ENCODE assay signal across 1 cellular context in the genomic region with DNA sequence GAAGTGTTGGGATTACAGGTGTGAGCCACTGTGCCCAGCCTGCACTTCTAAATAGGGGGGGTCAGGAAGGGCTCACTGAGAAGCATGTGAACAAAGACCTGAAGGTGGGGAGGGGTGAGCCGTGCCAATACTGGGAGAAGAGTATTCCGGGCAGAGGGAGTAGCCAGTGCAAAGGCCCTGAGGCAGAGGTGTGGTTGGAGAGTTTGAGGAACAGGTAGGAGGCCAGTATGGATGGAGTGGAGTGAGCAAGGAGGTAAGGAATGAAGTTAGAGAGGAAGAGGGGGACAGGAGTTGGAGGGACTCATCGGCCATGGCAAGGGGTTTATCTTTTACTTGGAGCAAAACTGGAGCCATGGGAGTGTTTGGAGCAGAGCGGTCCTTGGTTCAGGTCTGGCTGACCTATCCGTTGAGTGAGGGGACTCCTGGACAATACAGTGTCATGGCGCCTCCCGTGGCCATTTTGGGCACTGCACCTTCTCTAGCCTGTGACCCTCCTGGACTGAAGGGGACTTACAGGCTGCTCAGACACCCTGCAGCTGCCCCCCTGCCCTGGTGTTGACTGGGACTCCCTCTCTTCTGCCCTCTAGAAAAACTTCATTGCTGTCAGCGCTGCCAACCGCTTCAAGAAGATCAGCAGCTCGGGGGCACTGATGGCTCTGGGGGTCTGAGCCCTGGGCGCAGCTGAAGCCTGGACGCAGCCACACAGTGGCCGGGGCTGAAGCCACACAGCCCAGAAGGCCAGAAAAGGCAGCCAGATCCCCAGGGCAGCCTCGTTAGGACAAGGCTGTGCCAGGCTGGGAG.
TF ChIP-seq lines count a peak whose summit lies in the region.

No MANE protein-coding gene starts in this region.

TF ChIP-seq in HepG2, 621 proteins besides CTCF, POLR2A, EP300 and RAD21 (continued from another document and continues in another):
- TF ChIP-seq, protein P1, sequence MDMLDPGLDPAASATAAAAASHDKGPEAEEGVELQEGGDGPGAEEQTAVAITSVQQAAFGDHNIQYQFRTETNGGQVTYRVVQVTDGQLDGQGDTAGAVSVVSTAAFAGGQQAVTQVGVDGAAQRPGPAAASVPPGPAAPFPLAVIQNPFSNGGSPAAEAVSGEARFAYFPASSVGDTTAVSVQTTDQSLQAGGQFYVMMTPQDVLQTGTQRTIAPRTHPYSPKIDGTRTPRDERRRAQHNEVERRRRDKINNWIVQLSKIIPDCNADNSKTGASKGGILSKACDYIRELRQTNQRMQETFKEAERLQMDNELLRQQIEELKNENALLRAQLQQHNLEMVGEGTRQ (IDR thresholded peaks at IDR 0.05; ENCODE audit: low read depth, low read length) = no peak
- TF ChIP-seq, protein P1 (CRISPR knock-in tag; IDR thresholded peaks at IDR 0.05; ENCODE audit: borderline replicate concordance) = no peak
- TF ChIP-seq ZSCAN30 (CRISPR knock-in tag; IDR thresholded peaks at IDR 0.05) (no peak), FOSL2 (CRISPR knock-in tag; IDR thresholded peaks at IDR 0.05) (0 out of 2 replicates have a peak, but pooled peaks have one; percentile 13), NR2F6 (IDR thresholded peaks at IDR 0.05) (no peak), NR2F6 (CRISPR knock-in tag; IDR thresholded peaks at IDR 0.05) (no peak), ZC3H13 (CRISPR knock-in tag; IDR thresholded peaks at IDR 0.05) (no peak), ARHGAP35 (CRISPR knock-in tag; IDR thresholded peaks at IDR 0.05; ENCODE audit: borderline replicate concordance) (no peak), SMC3 (IDR thresholded peaks at IDR 0.05; ENCODE audit: low read length) (peak; percentile 22; the same call in 1 of the 2 replicates), IRX3 (CRISPR knock-in tag; IDR thresholded peaks at IDR 0.05; ENCODE audit: borderline replicate concordance, low read depth) (no peak), TCF7L2 (IDR thresholded peaks at IDR 0.05; ENCODE audit: low read depth, low read length) (no peak), TRIM24 (CRISPR knock-in tag; IDR thresholded peaks at IDR 0.05) (no peak), RBM22 (optimal IDR thresholded peaks at IDR 0.05; ENCODE audit: low read length) (no peak), ZNF337 (CRISPR knock-in tag; IDR thresholded peaks at IDR 0.05; ENCODE audit: borderline replicate concordance, low read depth) (no peak), CHD4 (IDR thresholded peaks at IDR 0.05; ENCODE audit: borderline replicate concordance, low read length) (0 out of 2 replicates have a peak, but pooled peaks have one; percentile 24), XRCC5 (optimal IDR thresholded peaks at IDR 0.05; ENCODE audit: low read length) (peak; percentile 82)
- TF ChIP-seq, protein P2, sequence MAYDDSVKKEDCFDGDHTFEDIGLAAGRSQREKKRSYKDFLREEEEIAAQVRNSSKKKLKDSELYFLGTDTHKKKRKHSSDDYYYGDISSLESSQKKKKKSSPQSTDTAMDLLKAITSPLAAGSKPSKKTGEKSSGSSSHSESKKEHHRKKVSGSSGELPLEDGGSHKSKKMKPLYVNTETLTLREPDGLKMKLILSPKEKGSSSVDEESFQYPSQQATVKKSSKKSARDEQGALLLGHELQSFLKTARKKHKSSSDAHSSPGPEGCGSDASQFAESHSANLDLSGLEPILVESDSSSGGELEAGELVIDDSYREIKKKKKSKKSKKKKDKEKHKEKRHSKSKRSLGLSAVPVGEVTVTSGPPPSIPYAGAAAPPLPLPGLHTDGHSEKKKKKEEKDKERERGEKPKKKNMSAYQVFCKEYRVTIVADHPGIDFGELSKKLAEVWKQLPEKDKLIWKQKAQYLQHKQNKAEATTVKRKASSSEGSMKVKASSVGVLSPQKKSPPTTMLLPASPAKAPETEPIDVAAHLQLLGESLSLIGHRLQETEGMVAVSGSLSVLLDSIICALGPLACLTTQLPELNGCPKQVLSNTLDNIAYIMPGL (CRISPR knock-in tag; IDR thresholded peaks at IDR 0.05; ENCODE audit: borderline replicate concordance in 1 of 2, low read depth in 1 of 2) = peak; percentile 27 to 71; a peak in 1 of 4 replicates
- TF ChIP-seq, protein P3, sequence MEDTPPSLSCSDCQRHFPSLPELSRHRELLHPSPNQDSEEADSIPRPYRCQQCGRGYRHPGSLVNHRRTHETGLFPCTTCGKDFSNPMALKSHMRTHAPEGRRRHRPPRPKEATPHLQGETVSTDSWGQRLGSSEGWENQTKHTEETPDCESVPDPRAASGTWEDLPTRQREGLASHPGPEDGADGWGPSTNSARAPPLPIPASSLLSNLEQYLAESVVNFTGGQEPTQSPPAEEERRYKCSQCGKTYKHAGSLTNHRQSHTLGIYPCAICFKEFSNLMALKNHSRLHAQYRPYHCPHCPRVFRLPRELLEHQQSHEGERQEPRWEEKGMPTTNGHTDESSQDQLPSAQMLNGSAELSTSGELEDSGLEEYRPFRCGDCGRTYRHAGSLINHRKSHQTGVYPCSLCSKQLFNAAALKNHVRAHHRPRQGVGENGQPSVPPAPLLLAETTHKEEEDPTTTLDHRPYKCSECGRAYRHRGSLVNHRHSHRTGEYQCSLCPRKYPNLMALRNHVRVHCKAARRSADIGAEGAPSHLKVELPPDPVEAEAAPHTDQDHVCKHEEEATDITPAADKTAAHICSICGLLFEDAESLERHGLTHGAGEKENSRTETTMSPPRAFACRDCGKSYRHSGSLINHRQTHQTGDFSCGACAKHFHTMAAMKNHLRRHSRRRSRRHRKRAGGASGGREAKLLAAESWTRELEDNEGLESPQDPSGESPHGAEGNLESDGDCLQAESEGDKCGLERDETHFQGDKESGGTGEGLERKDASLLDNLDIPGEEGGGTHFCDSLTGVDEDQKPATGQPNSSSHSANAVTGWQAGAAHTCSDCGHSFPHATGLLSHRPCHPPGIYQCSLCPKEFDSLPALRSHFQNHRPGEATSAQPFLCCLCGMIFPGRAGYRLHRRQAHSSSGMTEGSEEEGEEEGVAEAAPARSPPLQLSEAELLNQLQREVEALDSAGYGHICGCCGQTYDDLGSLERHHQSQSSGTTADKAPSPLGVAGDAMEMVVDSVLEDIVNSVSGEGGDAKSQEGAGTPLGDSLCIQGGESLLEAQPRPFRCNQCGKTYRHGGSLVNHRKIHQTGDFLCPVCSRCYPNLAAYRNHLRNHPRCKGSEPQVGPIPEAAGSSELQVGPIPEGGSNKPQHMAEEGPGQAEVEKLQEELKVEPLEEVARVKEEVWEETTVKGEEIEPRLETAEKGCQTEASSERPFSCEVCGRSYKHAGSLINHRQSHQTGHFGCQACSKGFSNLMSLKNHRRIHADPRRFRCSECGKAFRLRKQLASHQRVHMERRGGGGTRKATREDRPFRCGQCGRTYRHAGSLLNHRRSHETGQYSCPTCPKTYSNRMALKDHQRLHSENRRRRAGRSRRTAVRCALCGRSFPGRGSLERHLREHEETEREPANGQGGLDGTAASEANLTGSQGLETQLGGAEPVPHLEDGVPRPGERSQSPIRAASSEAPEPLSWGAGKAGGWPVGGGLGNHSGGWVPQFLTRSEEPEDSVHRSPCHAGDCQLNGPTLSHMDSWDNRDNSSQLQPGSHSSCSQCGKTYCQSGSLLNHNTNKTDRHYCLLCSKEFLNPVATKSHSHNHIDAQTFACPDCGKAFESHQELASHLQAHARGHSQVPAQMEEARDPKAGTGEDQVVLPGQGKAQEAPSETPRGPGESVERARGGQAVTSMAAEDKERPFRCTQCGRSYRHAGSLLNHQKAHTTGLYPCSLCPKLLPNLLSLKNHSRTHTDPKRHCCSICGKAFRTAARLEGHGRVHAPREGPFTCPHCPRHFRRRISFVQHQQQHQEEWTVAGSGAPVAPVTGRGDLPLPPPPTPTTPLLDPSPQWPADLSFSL (CRISPR knock-in tag; IDR thresholded peaks at IDR 0.05) = no peak
- TF ChIP-seq, protein P4, sequence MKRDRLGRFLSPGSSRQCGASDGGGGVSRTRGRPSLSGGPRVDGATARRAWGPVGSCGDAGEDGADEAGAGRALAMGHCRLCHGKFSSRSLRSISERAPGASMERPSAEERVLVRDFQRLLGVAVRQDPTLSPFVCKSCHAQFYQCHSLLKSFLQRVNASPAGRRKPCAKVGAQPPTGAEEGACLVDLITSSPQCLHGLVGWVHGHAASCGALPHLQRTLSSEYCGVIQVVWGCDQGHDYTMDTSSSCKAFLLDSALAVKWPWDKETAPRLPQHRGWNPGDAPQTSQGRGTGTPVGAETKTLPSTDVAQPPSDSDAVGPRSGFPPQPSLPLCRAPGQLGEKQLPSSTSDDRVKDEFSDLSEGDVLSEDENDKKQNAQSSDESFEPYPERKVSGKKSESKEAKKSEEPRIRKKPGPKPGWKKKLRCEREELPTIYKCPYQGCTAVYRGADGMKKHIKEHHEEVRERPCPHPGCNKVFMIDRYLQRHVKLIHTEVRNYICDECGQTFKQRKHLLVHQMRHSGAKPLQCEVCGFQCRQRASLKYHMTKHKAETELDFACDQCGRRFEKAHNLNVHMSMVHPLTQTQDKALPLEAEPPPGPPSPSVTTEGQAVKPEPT (CRISPR knock-in tag; IDR thresholded peaks at IDR 0.05; ENCODE audit: low read depth) = no peak
- TF ChIP-seq, protein P5, sequence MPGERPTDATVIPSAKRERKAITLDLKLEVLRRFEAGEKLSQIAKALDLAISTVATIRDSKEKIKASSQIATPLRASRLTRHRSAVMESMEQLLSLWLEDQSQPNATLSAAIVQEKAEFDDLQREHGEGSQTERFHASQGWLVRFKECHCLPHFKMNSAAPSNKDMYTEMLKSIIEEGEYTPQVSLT (CRISPR knock-in tag; IDR thresholded peaks at IDR 0.05; ENCODE audit: borderline replicate concordance, low read depth) = no peak
- TF ChIP-seq, protein P6, sequence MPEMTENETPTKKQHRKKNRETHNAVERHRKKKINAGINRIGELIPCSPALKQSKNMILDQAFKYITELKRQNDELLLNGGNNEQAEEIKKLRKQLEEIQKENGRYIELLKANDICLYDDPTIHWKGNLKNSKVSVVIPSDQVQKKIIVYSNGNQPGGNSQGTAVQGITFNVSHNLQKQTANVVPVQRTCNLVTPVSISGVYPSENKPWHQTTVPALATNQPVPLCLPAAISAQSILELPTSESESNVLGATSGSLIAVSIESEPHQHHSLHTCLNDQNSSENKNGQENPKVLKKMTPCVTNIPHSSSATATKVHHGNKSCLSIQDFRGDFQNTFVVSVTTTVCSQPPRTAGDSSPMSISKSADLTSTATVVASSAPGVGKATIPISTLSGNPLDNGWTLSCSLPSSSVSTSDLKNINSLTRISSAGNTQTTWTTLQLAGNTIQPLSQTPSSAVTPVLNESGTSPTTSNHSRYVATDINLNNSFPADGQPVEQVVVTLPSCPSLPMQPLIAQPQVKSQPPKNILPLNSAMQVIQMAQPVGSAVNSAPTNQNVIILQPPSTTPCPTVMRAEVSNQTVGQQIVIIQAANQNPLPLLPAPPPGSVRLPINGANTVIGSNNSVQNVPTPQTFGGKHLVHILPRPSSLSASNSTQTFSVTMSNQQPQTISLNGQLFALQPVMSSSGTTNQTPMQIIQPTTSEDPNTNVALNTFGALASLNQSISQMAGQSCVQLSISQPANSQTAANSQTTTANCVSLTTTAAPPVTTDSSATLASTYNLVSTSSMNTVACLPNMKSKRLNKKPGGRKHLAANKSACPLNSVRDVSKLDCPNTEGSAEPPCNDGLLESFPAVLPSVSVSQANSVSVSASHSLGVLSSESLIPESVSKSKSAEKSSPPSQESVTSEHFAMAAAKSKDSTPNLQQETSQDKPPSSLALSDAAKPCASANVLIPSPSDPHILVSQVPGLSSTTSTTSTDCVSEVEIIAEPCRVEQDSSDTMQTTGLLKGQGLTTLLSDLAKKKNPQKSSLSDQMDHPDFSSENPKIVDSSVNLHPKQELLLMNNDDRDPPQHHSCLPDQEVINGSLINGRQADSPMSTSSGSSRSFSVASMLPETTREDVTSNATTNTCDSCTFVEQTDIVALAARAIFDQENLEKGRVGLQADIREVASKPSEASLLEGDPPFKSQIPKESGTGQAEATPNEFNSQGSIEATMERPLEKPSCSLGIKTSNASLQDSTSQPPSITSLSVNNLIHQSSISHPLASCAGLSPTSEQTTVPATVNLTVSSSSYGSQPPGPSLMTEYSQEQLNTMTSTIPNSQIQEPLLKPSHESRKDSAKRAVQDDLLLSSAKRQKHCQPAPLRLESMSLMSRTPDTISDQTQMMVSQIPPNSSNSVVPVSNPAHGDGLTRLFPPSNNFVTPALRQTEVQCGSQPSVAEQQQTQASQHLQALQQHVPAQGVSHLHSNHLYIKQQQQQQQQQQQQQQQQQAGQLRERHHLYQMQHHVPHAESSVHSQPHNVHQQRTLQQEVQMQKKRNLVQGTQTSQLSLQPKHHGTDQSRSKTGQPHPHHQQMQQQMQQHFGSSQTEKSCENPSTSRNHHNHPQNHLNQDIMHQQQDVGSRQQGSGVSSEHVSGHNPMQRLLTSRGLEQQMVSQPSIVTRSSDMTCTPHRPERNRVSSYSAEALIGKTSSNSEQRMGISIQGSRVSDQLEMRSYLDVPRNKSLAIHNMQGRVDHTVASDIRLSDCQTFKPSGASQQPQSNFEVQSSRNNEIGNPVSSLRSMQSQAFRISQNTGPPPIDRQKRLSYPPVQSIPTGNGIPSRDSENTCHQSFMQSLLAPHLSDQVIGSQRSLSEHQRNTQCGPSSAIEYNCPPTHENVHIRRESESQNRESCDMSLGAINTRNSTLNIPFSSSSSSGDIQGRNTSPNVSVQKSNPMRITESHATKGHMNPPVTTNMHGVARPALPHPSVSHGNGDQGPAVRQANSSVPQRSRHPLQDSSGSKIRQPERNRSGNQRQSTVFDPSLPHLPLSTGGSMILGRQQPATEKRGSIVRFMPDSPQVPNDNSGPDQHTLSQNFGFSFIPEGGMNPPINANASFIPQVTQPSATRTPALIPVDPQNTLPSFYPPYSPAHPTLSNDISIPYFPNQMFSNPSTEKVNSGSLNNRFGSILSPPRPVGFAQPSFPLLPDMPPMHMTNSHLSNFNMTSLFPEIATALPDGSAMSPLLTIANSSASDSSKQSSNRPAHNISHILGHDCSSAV (CRISPR knock-in tag; IDR thresholded peaks at IDR 0.05; ENCODE audit: borderline replicate concordance) = no peak
- TF ChIP-seq, protein P7, sequence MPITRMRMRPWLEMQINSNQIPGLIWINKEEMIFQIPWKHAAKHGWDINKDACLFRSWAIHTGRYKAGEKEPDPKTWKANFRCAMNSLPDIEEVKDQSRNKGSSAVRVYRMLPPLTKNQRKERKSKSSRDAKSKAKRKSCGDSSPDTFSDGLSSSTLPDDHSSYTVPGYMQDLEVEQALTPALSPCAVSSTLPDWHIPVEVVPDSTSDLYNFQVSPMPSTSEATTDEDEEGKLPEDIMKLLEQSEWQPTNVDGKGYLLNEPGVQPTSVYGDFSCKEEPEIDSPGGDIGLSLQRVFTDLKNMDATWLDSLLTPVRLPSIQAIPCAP (CRISPR knock-in tag; IDR thresholded peaks at IDR 0.05; ENCODE audit: low read depth) = 0 out of 2 replicates have a peak, but pooled peaks have one; percentile 29
- TF ChIP-seq, protein P8, sequence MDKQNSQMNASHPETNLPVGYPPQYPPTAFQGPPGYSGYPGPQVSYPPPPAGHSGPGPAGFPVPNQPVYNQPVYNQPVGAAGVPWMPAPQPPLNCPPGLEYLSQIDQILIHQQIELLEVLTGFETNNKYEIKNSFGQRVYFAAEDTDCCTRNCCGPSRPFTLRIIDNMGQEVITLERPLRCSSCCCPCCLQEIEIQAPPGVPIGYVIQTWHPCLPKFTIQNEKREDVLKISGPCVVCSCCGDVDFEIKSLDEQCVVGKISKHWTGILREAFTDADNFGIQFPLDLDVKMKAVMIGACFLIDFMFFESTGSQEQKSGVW (CRISPR knock-in tag; IDR thresholded peaks at IDR 0.05; ENCODE audit: borderline replicate concordance) = no peak
- TF ChIP-seq, protein P9, sequence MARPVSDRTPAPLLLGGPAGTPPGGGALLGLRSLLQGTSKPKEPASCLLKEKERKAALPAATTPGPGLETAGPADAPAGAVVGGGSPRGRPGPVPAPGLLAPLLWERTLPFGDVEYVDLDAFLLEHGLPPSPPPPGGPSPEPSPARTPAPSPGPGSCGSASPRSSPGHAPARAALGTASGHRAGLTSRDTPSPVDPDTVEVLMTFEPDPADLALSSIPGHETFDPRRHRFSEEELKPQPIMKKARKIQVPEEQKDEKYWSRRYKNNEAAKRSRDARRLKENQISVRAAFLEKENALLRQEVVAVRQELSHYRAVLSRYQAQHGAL (CRISPR knock-in tag; IDR thresholded peaks at IDR 0.05; ENCODE audit: not compliant biosample characterization) = no peak
